In the genomic region with DNA sequence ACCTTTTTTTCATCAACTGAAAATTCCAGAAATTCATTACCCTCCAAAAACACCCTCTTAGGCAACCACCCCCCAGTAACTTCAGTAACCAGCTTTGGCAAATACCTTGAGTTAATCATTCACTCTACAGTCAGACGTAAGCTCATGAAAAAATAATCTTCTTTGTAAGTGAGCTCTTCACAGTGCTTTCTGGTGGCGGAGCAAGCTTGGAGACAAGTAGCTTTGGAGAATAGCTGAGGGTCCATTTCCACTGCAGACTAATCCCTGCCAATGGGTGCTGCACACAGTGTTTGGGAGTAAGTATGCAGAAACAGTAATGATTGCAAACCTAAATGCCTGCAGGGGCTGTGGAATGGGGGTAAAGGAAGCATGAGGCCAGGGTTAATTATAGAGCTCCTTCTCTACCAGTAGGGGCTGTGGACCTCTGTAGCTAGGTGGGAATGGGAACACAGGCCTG, we compare ENCODE assay signal across 2 cellular contexts.
A peak's percentile ranks its signal among the peaks of the same experiment; 100 is the strongest.
TF ChIP-seq lines count a peak whose summit lies in the region.

No MANE protein-coding gene starts in this region.

TF ChIP-seq in K562, 482 proteins besides CTCF, POLR2A, EP300 and RAD21:
- TF ChIP-seq SREBF1 (IDR thresholded peaks at IDR 0.05; ENCODE audit: borderline replicate concordance, low read depth, low read length) (no peak), MAFK (IDR thresholded peaks at IDR 0.05; ENCODE audit: low read length) (no peak), GATAD2A (IDR thresholded peaks at IDR 0.05) (no peak), HNRNPH1 (optimal IDR thresholded peaks at IDR 0.05; ENCODE audit: low read depth, low read length) (no peak), SRSF7 (optimal IDR thresholded peaks at IDR 0.05; ENCODE audit: low read depth, low read length) (no peak), ZFP1 (CRISPR knock-in tag; IDR thresholded peaks at IDR 0.05) (no peak), OTX1 (CRISPR knock-in tag; IDR thresholded peaks at IDR 0.05) (no peak), RBBP5 (IDR thresholded peaks at IDR 0.05; ENCODE audit: borderline replicate concordance, insufficient read depth, low read length, poor library complexity, severe bottlenecking) (no peak), CEBPG (CRISPR knock-in tag; IDR thresholded peaks at IDR 0.05) (no peak), CEBPG (tag; conservative IDR thresholded peaks at IDR 0.05 in 1 of 2, IDR thresholded peaks at IDR 0.05 in 1 of 2) (no peak), ERF (CRISPR knock-in tag; IDR thresholded peaks at IDR 0.05) (no peak), ARNT (IDR thresholded peaks at IDR 0.05) (no peak), CREB1 (IDR thresholded peaks at IDR 0.05) (no peak), CREB1 (CRISPR knock-in tag; IDR thresholded peaks at IDR 0.05) (no peak)
- TF ChIP-seq, protein P1, sequence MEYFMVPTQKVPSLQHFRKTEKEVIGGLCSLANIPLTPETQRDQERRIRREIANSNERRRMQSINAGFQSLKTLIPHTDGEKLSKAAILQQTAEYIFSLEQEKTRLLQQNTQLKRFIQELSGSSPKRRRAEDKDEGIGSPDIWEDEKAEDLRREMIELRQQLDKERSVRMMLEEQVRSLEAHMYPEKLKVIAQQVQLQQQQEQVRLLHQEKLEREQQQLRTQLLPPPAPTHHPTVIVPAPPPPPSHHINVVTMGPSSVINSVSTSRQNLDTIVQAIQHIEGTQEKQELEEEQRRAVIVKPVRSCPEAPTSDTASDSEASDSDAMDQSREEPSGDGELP (CRISPR knock-in tag; IDR thresholded peaks at IDR 0.05; ENCODE audit: borderline replicate concordance) = no peak
- TF ChIP-seq, protein P2, sequence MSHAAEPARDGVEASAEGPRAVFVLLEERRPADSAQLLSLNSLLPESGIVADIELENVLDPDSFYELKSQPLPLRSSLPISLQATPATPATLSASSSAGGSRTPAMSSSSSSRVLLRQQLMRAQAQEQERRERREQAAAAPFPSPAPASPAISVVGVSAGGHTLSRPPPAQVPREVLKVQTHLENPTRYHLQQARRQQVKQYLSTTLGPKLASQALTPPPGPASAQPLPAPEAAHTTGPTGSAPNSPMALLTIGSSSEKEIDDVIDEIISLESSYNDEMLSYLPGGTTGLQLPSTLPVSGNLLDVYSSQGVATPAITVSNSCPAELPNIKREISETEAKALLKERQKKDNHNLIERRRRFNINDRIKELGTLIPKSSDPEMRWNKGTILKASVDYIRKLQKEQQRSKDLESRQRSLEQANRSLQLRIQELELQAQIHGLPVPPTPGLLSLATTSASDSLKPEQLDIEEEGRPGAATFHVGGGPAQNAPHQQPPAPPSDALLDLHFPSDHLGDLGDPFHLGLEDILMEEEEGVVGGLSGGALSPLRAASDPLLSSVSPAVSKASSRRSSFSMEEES (CRISPR knock-in tag; IDR thresholded peaks at IDR 0.05) = no peak
- TF ChIP-seq, protein P3, sequence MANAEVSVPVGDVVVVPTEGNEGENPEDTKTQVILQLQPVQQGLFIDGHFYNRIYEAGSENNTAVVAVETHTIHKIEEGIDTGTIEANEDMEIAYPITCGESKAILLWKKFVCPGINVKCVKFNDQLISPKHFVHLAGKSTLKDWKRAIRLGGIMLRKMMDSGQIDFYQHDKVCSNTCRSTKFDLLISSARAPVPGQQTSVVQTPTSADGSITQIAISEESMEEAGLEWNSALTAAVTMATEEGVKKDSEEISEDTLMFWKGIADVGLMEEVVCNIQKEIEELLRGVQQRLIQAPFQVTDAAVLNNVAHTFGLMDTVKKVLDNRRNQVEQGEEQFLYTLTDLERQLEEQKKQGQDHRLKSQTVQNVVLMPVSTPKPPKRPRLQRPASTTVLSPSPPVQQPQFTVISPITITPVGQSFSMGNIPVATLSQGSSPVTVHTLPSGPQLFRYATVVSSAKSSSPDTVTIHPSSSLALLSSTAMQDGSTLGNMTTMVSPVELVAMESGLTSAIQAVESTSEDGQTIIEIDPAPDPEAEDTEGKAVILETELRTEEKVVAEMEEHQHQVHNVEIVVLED (CRISPR knock-in tag; IDR thresholded peaks at IDR 0.05) = no peak
- TF ChIP-seq, protein P4, sequence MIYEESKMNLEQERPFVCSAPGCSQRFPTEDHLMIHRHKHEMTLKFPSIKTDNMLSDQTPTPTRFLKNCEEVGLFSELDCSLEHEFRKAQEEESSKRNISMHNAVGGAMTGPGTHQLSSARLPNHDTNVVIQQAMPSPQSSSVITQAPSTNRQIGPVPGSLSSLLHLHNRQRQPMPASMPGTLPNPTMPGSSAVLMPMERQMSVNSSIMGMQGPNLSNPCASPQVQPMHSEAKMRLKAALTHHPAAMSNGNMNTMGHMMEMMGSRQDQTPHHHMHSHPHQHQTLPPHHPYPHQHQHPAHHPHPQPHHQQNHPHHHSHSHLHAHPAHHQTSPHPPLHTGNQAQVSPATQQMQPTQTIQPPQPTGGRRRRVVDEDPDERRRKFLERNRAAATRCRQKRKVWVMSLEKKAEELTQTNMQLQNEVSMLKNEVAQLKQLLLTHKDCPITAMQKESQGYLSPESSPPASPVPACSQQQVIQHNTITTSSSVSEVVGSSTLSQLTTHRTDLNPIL (CRISPR knock-in tag; IDR thresholded peaks at IDR 0.05) = no peak
- TF ChIP-seq, protein P5, sequence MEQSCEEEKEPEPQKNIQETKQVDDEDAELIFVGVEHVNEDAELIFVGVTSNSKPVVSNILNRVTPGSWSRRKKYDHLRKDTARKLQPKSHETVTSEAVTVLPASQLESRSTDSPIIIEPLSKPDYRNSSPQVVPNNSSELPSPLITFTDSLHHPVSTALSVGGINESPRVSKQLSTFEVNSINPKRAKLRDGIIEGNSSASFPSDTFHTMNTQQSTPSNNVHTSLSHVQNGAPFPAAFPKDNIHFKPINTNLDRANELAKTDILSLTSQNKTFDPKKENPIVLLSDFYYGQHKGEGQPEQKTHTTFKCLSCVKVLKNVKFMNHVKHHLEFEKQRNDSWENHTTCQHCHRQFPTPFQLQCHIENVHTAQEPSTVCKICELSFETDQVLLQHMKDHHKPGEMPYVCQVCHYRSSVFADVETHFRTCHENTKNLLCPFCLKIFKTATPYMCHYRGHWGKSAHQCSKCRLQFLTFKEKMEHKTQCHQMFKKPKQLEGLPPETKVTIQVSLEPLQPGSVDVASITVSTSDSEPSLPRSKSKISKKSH (CRISPR knock-in tag; IDR thresholded peaks at IDR 0.05) = no peak

TF ChIP-seq in liver, 16 proteins besides CTCF, POLR2A, EP300 and RAD21:
- TF ChIP-seq, protein P6, sequence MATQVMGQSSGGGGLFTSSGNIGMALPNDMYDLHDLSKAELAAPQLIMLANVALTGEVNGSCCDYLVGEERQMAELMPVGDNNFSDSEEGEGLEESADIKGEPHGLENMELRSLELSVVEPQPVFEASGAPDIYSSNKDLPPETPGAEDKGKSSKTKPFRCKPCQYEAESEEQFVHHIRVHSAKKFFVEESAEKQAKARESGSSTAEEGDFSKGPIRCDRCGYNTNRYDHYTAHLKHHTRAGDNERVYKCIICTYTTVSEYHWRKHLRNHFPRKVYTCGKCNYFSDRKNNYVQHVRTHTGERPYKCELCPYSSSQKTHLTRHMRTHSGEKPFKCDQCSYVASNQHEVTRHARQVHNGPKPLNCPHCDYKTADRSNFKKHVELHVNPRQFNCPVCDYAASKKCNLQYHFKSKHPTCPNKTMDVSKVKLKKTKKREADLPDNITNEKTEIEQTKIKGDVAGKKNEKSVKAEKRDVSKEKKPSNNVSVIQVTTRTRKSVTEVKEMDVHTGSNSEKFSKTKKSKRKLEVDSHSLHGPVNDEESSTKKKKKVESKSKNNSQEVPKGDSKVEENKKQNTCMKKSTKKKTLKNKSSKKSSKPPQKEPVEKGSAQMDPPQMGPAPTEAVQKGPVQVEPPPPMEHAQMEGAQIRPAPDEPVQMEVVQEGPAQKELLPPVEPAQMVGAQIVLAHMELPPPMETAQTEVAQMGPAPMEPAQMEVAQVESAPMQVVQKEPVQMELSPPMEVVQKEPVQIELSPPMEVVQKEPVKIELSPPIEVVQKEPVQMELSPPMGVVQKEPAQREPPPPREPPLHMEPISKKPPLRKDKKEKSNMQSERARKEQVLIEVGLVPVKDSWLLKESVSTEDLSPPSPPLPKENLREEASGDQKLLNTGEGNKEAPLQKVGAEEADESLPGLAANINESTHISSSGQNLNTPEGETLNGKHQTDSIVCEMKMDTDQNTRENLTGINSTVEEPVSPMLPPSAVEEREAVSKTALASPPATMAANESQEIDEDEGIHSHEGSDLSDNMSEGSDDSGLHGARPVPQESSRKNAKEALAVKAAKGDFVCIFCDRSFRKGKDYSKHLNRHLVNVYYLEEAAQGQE (IDR thresholded peaks at IDR 0.05) = peak; percentile 90
- TF ChIP-seq SP1 (IDR thresholded peaks at IDR 0.05) = peak; percentile 54
- TF ChIP-seq, protein P7, sequence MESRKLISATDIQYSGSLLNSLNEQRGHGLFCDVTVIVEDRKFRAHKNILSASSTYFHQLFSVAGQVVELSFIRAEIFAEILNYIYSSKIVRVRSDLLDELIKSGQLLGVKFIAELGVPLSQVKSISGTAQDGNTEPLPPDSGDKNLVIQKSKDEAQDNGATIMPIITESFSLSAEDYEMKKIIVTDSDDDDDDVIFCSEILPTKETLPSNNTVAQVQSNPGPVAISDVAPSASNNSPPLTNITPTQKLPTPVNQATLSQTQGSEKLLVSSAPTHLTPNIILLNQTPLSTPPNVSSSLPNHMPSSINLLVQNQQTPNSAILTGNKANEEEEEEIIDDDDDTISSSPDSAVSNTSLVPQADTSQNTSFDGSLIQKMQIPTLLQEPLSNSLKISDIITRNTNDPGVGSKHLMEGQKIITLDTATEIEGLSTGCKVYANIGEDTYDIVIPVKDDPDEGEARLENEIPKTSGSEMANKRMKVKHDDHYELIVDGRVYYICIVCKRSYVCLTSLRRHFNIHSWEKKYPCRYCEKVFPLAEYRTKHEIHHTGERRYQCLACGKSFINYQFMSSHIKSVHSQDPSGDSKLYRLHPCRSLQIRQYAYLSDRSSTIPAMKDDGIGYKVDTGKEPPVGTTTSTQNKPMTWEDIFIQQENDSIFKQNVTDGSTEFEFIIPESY (IDR thresholded peaks at IDR 0.05) = peak; percentile 46
- no peak for TF ChIP-seq NR2F2 (IDR thresholded peaks at IDR 0.05)
- no peak for TF ChIP-seq TAF1 (conservative IDR thresholded peaks at IDR 0.05)
- TF ChIP-seq HNF4A (conservative IDR thresholded peaks at IDR 0.05) = peak in 1 of 2 donors; percentile 7
- TF ChIP-seq, protein P8, sequence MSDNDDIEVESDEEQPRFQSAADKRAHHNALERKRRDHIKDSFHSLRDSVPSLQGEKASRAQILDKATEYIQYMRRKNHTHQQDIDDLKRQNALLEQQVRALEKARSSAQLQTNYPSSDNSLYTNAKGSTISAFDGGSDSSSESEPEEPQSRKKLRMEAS (IDR thresholded peaks at IDR 0.05) = no peak
- no peak for TF ChIP-seq FOXA2 (IDR thresholded peaks at IDR 0.05)
- peak in 1 of 2 donors; percentile 29 for TF ChIP-seq JUND (IDR thresholded peaks at IDR 0.05)
- TF ChIP-seq GABPA (IDR thresholded peaks at IDR 0.05 in 1 of 2, conservative IDR thresholded peaks at IDR 0.05 in 1 of 2) = no peak
- TF ChIP-seq EGR1 (IDR thresholded peaks at IDR 0.05; ENCODE audit: low read depth in 2 of 2) = no peak
- TF ChIP-seq HNF4G (IDR thresholded peaks at IDR 0.05) = no peak
- TF ChIP-seq, protein P9, sequence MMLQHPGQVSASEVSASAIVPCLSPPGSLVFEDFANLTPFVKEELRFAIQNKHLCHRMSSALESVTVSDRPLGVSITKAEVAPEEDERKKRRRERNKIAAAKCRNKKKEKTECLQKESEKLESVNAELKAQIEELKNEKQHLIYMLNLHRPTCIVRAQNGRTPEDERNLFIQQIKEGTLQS (IDR thresholded peaks at IDR 0.05) = no peak
- no peak for TF ChIP-seq FOXA1 (IDR thresholded peaks at IDR 0.05)
- peak in 1 of 2 donors; percentile 45 for TF ChIP-seq RXRA (IDR thresholded peaks at IDR 0.05)
- TF ChIP-seq YY1 (IDR thresholded peaks at IDR 0.05) = peak; percentile 62
